In the genomic region with DNA sequence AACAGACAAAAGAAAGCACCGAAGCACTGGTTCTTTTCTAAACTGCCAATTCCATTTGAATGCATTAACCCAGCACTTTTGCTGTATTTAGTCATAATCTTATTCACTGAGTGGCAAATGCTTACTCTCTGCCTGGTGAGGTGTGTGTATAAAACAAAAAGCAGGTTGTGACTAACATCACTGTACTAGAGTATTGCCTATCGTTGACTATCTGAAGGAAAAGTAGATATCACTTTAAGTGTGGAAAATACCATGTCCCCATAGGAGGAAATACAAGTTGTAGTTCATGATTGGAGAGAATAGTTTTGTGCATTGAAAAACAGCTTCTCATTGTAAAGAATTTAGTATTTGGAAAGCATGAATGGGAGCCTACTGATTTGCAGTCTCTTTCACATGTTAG, we compare ENCODE assay signal across 11 cellular contexts. TPM values are rescaled to one million over a fixed set of nuclear protein-coding genes. Genes with fewer than 3 reads are reported as not detected.
DNase-seq lines count a peak whose midpoint lies in the region; ATAC-seq and TF ChIP-seq lines count a peak whose summit lies in the region.
"Had no signal": no experiment of that assay in that cellular context is flagged by ENCODE, and none has a peak within 500 bp of the region (broad histone marks: within the 10 kb centered on the region; RNA-seq: fewer than 3 reads in every experiment).

No MANE protein-coding gene starts in this region.

- TF ChIP-seq CTCF in AG10803 (conservative IDR thresholded peaks at IDR 0.05; ENCODE audit: low read length) (no peak), RWPE2 (IDR thresholded peaks at IDR 0.05; ENCODE audit: poor library complexity, severe bottlenecking) (no peak), epithelial cell of proximal tubule (conservative IDR thresholded peaks at IDR 0.05; ENCODE audit: low read depth, low read length) (no peak), ovary (IDR thresholded peaks at IDR 0.05) (no peak)

- ATAC-seq in RWPE2 (ENCODE audit: low read depth) (peak; percentile 5; the same call in 1 of the 3 replicates), GM21447 (IDR thresholded peaks at IDR 0.05; ENCODE audit: unreplicated experiment) (no peak)
- ATAC-seq: activated CD4-positive, alpha-beta T cell treated with anti-CD3 and anti-CD28 coated beads for 36 hours had no signal

- no peak for TF ChIP-seq POLR2A in ovary (IDR thresholded peaks at IDR 0.05)

- no peaks in the 10 kb centered on the region for H3K9me3 ChIP-seq in RWPE2 (ENCODE audit: severe bottlenecking)
- H3K9me3 ChIP-seq in ovary, result no peaks in the 10 kb centered on the region

- intact Hi-C loops in ovary (cut with DNase I), result loop anchor here in 1 of 4 donors (5.0 to 10.0 kb wide), 2 partner anchors 42 to 50 kb away; no protein-coding TSS in a partner anchor

- H3K4me3 ChIP-seq in AG10803 (ENCODE audit: low read length) (0 out of 2 replicates have a peak overlapping the region, but pooled peaks have one; percentile 0), RWPE2 (ENCODE audit: severe bottlenecking) (peak overlapping the region; percentile 98), epithelial cell of proximal tubule (ENCODE audit: low read depth, low read length) (peak overlapping the region; percentile 88), ovary (peak overlapping the region; percentile 92)

- H3K36me3 ChIP-seq in RWPE2 (ENCODE audit: low read depth), result peaks cover 66% of the 10 kb centered on the region
- H3K36me3 ChIP-seq in ovary, result no peaks in the 10 kb centered on the region

- TF ChIP-seq EP300 in ovary (IDR thresholded peaks at IDR 0.05), result no peak

- H3K4me1 ChIP-seq in RWPE2 (ENCODE audit: insufficient read depth, poor library complexity, severe bottlenecking) (peaks cover 54% of the 10 kb centered on the region), ovary (ENCODE audit: insufficient read depth) (peaks cover 1% of the 10 kb centered on the region)

- DNase-seq in AG10803 (ENCODE audit: low read depth) (no peak), RWPE2 (ENCODE audit: low spot score) (no peak), epithelial cell of proximal tubule (ENCODE audit: low read depth) (no peak), ovary (no peak), substantia nigra (lab: John Stamatoyannopoulos, UW) (no peak), NAMALWA (ENCODE audit: low spot score) (no peak), T1000 (lab: John Stamatoyannopoulos, UW) (no peak)
- DNase-seq: activated CD4-positive, alpha-beta T cell treated with anti-CD3 and anti-CD28 coated beads for 36 hours; CD4-positive, alpha-beta T cell; NCI-H526 had no signal

- peak overlapping the region; percentile 82 for H3K27ac ChIP-seq in RWPE2 (ENCODE audit: poor library complexity, severe bottlenecking)
- no peak overlapping the region for H3K27ac ChIP-seq in ovary
- no peak overlapping the region for H3K27ac ChIP-seq in substantia nigra (ENCODE audit: low read depth, low read length, poor library complexity, severe bottlenecking)

- WGBS in ovary, 3 donors, result 40 to 53% (median 48%) methylated on average over 2 of the region's 2 CpGs

- H3K27me3 ChIP-seq in RWPE2 (ENCODE audit: insufficient read depth, poor library complexity, severe bottlenecking) (no peaks in the 10 kb centered on the region), ovary (no peaks in the 10 kb centered on the region)

RNA-seq across cellular contexts. Expression of gene PDLIM5, which starts 2.7 kb away (rescaled TPM):
- total RNA-seq in epithelial cell of proximal tubule, result 47.2 and 48.8 TPM in 2 replicates
- total RNA-seq in ovary, result 100 to 1,000 TPM in 3 of 7 donors, 10 to 100 TPM in 4; 67.2 to 160 (median 87.8) TPM
- polyA plus RNA-seq in ovary, result 100 to 1,000 TPM in 1 of 2 donors, 10 to 100 TPM in 1; 24.9 to 154 TPM

Comparison
In these comparisons a context has a peak if more than half of its experiments do, and no peak if none do; other contexts are left out.
1. H3K4me3 ChIP-seq: peak in every context shown above with its lines; median percentile 98 in RWPE2; 92 in ovary; 88 in epithelial cell of proximal tubule; 0 in AG10803.